8 cellular contexts compared by ENCODE assay signal in genomic region chr19:982567-983170, GRCh38. TPM values are rescaled to one million over a fixed set of nuclear protein-coding genes. Genes with fewer than 3 reads are reported as not detected.
A peak's percentile ranks its signal among the peaks of the same experiment; 100 is the strongest.
DNase-seq lines count a peak whose midpoint lies in the region; ATAC-seq, FAIRE-seq and TF ChIP-seq lines count a peak whose summit lies in the region.

No MANE protein-coding gene starts in this region.

- FAIRE-seq in RCC 7860 (lab: Jason Lieb, UNC) = no peak

- H3K4me1 ChIP-seq in gastroesophageal sphincter (peaks cover 0 to 41% (median 18%) of the 10 kb centered on the region in 3 donors), ovary (ENCODE audit: insufficient read depth) (peaks cover 1% of the 10 kb centered on the region), thoracic aorta (ENCODE audit: control insufficient read depth in 1 of 2, low read depth in 2 of 2) (peaks cover 12 to 24% of the 10 kb centered on the region in 2 donors)

- no peaks in the 10 kb centered on the region for H3K9me3 ChIP-seq in gastroesophageal sphincter
- H3K9me3 ChIP-seq in ovary = no peaks in the 10 kb centered on the region
- H3K9me3 ChIP-seq in thoracic aorta = no peaks in the 10 kb centered on the region

- peak in 3 of 4 experiments; percentile 99 for TF ChIP-seq CTCF in gastroesophageal sphincter (IDR thresholded peaks at IDR 0.05)
- TF ChIP-seq CTCF in ovary (IDR thresholded peaks at IDR 0.05) = peak; percentile 74 to 100 (median 100)
- TF ChIP-seq CTCF in thoracic aorta (IDR thresholded peaks at IDR 0.05) = peak; percentile 96

- peaks cover 0 to 20% of the 10 kb centered on the region in 2 donors for H3K36me3 ChIP-seq in gastroesophageal sphincter
- H3K36me3 ChIP-seq in ovary = no peaks in the 10 kb centered on the region
- peaks cover 3% of the 10 kb centered on the region for H3K36me3 ChIP-seq in thoracic aorta

- H3K4me3 ChIP-seq in gastroesophageal sphincter (peak overlapping the region in 1 of 2 donors; percentile 45), ovary (peak overlapping the region; percentile 30), thoracic aorta (peak overlapping the region; percentile 48)

- DNase-seq in NCI-H510A treated with DMSO at 0.1 percent for 48 hours (lab: John Stamatoyannopoulos, UW) (peak; percentile 34), NCI-H510A (lab: John Stamatoyannopoulos, UW) (no peak), RCC 7860 (ENCODE audit: low spot score) (peak; percentile 42), activated gamma-delta T cell (lab: John Stamatoyannopoulos, UW) (peak; percentile 64), ovary (peak; percentile 61 to 86 (median 77)), thoracic aorta (ENCODE audit: low spot score) (no peak)

- 0 to 1% methylated on average over 5 to 15 of the region's 46 CpGs for WGBS in gastroesophageal sphincter (ENCODE audit: low coverage in 1 of 2), 2 donors
- 0 to 1% (median 1%) methylated on average over 43 to 46 of the region's 46 CpGs for WGBS in ovary, 3 donors

- H3K27ac ChIP-seq in gastroesophageal sphincter = peak overlapping the region in 3 of 4 donors; percentile 51 to 94 (median 81)
- peak overlapping the region in 1 of 2 donors; percentile 14 for H3K27ac ChIP-seq in ovary
- no peak overlapping the region for H3K27ac ChIP-seq in thoracic aorta

- TF ChIP-seq POLR2A in gastroesophageal sphincter (IDR thresholded peaks at IDR 0.05) (no peak), ovary (IDR thresholded peaks at IDR 0.05) (peak; percentile 19)

- ATAC-seq in HG03460 (IDR thresholded peaks at IDR 0.05; ENCODE audit: unreplicated experiment) = peak; percentile 38
- peak; percentile 79 for ATAC-seq in gastroesophageal sphincter
- ATAC-seq in thoracic aorta (ENCODE audit: insufficient number of reproducible peaks, low FRiP score, low read depth) = no peak

- intact Hi-C loops in ovary (cut with DNase I) = loop anchor here (1.0 to 10.0 kb wide), 5 partner anchors 60 to 208 kb away; partner anchors contain the start of genes CFD (in 2 of the 4) and ELANE (in 2 of the 4)

- H3K27me3 ChIP-seq in gastroesophageal sphincter (peaks cover 12% of the 10 kb centered on the region), ovary (no peaks in the 10 kb centered on the region), thoracic aorta (replicated peaks; ENCODE audit: insufficient read depth) (no peaks in the 10 kb centered on the region)

- TF ChIP-seq EP300 in gastroesophageal sphincter (IDR thresholded peaks at IDR 0.05) (no peak), ovary (IDR thresholded peaks at IDR 0.05) (no peak)

RNA-seq across cellular contexts. Expression of gene WDR18, which starts 1.5 kb away (rescaled TPM):
- total RNA-seq in gastroesophageal sphincter (10 to 100 TPM in 3 of 4 donors, 1 to 10 TPM in 1; 7.2 to 43.9 (median 20.1) TPM), ovary (10 to 100 TPM; 19.4 to 45.6 (median 31.2) TPM), thoracic aorta (10 to 100 TPM in 1 of 2 donors, 1 to 10 TPM in 1; 6.8 to 27.6 TPM)
- polyA plus RNA-seq in ovary = 10 to 100 TPM in 1 of 2 donors, 1 to 10 TPM in 1; 3.5 to 24.3 TPM

RNA-seq across cellular contexts. Expression of gene GRIN3B, which starts 17.6 kb away (rescaled TPM):
- total RNA-seq in gastroesophageal sphincter = not detected
- 1 to 10 TPM in 1 of 7 donors, under 1 TPM in 4, not detected in 2; 0.22 to 7.4 (median 0.32) TPM for total RNA-seq in ovary
- polyA plus RNA-seq in ovary = under 1 TPM in 1 of 2 donors, not detected in 1; 0.07 TPM
- under 1 TPM in 1 of 2 donors, not detected in 1; 0.14 TPM for total RNA-seq in thoracic aorta

RNA-seq across cellular contexts. Expression of gene TMEM259, which starts 38.3 kb away (rescaled TPM):
- total RNA-seq in gastroesophageal sphincter = 100 to 1,000 TPM; 146 to 179 (median 154) TPM
- total RNA-seq in ovary = 100 to 1,000 TPM; 105 to 196 (median 127) TPM
- polyA plus RNA-seq in ovary = 100 to 1,000 TPM in 1 of 2 donors, 10 to 100 TPM in 1; 26.0 to 162 TPM
- 100 to 1,000 TPM; 183 to 267 TPM for total RNA-seq in thoracic aorta

RNA-seq across cellular contexts. Expression of gene RNU6-2, which starts 38.7 kb away (rescaled TPM):
- total RNA-seq in gastroesophageal sphincter = not detected
- not detected for total RNA-seq in ovary
- not detected for polyA plus RNA-seq in ovary
- total RNA-seq in thoracic aorta = not detected

RNA-seq across cellular contexts. Expression of gene CNN2, which starts 43.7 kb away (rescaled TPM):
- total RNA-seq in gastroesophageal sphincter (100 to 1,000 TPM in 1 of 4 donors, 10 to 100 TPM in 3; 52.9 to 103 (median 75.2) TPM), ovary (100 to 1,000 TPM in 6 of 7 donors, 10 to 100 TPM in 1; 60.6 to 438 (median 210) TPM), thoracic aorta (100 to 1,000 TPM in 1 of 2 donors, 10 to 100 TPM in 1; 96.9 to 193 TPM)
- 100 to 1,000 TPM in 1 of 2 donors, 10 to 100 TPM in 1; 90.6 to 159 TPM for polyA plus RNA-seq in ovary

Comparison
In these comparisons a context has a peak if more than half of its experiments do, and no peak if none do; other contexts are left out.
1. DNase-seq: peak in NCI-H510A treated with DMSO at 0.1 percent for 48 hours (single experiment), RCC 7860 (single experiment), activated gamma-delta T cell (single experiment) and ovary (5 of 5); none in NCI-H510A (single experiment) and thoracic aorta (single experiment).
2. H3K27ac ChIP-seq: peak in gastroesophageal sphincter (3 of 4); none in thoracic aorta (0 of 2).
3. Peak in every context shown above with its lines, with median percentiles within 50 percentile points of each other: CTCF ChIP-seq.